ENCODE assay signal across 22 cellular contexts in genomic region chr3:142875099-142875498, GRCh38. TPM values are rescaled to one million over a fixed set of nuclear protein-coding genes. Genes with fewer than 3 reads are reported as not detected.
"Had no signal": no experiment of that assay in that cellular context is flagged by ENCODE, and none has a peak within 500 bp of the region (broad histone marks: within the 10 kb centered on the region; RNA-seq: fewer than 3 reads in every experiment).

No MANE protein-coding gene starts in this region.

- H3K27me3 ChIP-seq: hepatocyte, testis, thyroid gland, transverse colon, upper lobe of left lung, vagina had no signal

- H3K4me1 ChIP-seq: lower lobe of right lung, parathyroid adenoma, psoas muscle, testis, thyroid gland, transverse colon, upper lobe of left lung, vagina had no signal

- DNase-seq: head of caudate nucleus; islet precursor cell; lower lobe of right lung; mammary epithelial cell; mesenchymal stem cell; naive thymus-derived CD8-positive, alpha-beta T cell; nucleus accumbens; psoas muscle; stimulated activated CD4-positive, alpha-beta T cell treated with anti-CD3 and anti-CD28 coated beads, Interleukin-12 subunit alpha, Interleukin-12 subunit beta, amount 100 ng/mL, for 4 hours; stimulated activated CD4-positive, alpha-beta T cell treated with anti-CD3 and anti-CD28 coated beads, Interleukin-15, amount 100 ng/mL, for 24 hours; stimulated activated CD4-positive, alpha-beta T cell treated with anti-CD3 and anti-CD28 coated beads, Interleukin-2, amount 100 ng/mL, for 24 hours; stimulated activated CD4-positive, alpha-beta T cell treated with anti-CD3 and anti-CD28 coated beads, Interleukin-4, amount 100 ng/mL, for 1 hour; stimulated activated naive B cell treated with anti-CD40 and anti-IgM and Interleukin-4, amounts not matched to agents 10 μg/mL and 1 μg/mL and 100 μg/mL, for 72 hours; testis; thyroid gland; transverse colon; upper lobe of left lung had no signal

- H3K4me3 ChIP-seq: hepatocyte, lower lobe of right lung, psoas muscle, skin epidermis, testis, thyroid gland, transverse colon, upper lobe of left lung, vagina had no signal

- H3K27ac ChIP-seq: hepatocyte, lower lobe of right lung, parathyroid adenoma, psoas muscle, skin epidermis, testis, thyroid gland, transverse colon, upper lobe of left lung, vagina had no signal

- H3K36me3 ChIP-seq: lower lobe of right lung, thyroid gland, transverse colon, upper lobe of left lung, vagina had no signal

- ATAC-seq: lower lobe of right lung; naive thymus-derived CD8-positive, alpha-beta T cell; psoas muscle; sciatic nerve; stimulated activated naive B cell treated with anti-CD40 and anti-IgM and Interleukin-4, amounts not matched to agents 10 μg/mL and 1 μg/mL and 100 μg/mL, for 72 hours had no signal

- H3K9me3 ChIP-seq: lower lobe of right lung, psoas muscle, testis, thyroid gland, transverse colon, upper lobe of left lung, vagina had no signal

RNA-seq across cellular contexts. Expression of gene PCOLCE2, which starts 13.8 kb away (rescaled TPM):
- total RNA-seq: naive thymus-derived CD8-positive, alpha-beta T cell had no signal
- polyA plus RNA-seq: naive thymus-derived CD8-positive, alpha-beta T cell had no signal
